Comparison of ENCODE assay signal across 1 cellular context in the genomic region with DNA sequence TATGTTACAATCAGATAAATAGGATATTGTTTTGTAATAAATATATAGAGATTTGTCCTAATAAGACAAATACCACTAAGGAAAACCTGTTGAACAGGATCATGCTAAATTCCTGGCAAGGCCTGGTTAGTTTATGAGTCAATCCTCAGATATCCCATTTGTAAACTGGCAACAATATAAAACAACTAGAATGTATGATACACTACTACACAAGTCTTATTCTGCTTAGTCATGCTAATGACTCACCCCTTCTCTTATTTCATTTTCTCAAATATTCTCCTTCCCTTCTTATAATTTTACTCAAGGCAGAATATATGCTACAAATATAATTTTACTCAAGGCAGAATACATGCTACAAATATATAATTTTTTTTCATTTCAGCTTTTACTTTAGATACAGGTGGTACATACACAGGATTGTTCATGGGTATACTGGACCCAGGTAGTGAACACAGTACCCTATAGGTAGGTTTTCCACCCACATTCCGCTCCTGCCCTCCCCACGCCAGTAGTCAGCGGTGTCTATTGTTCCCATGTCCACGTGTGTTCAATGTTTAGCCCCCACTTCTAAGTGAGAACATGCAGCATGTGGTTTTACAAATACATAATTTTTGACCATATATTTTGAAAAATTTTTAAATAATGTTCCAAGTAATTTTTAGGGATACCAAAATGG.
A peak's percentile ranks its signal among the peaks of the same experiment; 100 is the strongest.
TF ChIP-seq lines count a peak whose summit lies in the region.

No MANE protein-coding gene starts in this region.

TF ChIP-seq in HEK293, 187 proteins besides CTCF, POLR2A, EP300 and RAD21 (continued from another document and continues in another):
- TF ChIP-seq, protein P1, sequence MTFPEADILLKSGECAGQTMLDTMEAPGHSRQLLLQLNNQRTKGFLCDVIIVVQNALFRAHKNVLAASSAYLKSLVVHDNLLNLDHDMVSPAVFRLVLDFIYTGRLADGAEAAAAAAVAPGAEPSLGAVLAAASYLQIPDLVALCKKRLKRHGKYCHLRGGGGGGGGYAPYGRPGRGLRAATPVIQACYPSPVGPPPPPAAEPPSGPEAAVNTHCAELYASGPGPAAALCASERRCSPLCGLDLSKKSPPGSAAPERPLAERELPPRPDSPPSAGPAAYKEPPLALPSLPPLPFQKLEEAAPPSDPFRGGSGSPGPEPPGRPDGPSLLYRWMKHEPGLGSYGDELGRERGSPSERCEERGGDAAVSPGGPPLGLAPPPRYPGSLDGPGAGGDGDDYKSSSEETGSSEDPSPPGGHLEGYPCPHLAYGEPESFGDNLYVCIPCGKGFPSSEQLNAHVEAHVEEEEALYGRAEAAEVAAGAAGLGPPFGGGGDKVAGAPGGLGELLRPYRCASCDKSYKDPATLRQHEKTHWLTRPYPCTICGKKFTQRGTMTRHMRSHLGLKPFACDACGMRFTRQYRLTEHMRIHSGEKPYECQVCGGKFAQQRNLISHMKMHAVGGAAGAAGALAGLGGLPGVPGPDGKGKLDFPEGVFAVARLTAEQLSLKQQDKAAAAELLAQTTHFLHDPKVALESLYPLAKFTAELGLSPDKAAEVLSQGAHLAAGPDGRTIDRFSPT (tag by site-specific recombination; IDR thresholded peaks at IDR 0.05): 0 out of 2 replicates have a peak, but pooled peaks have one; percentile 25
- TF ChIP-seq ZNF184 (tag by site-specific recombination; IDR thresholded peaks at IDR 0.05): peak; percentile 73; the same call in 1 of the 2 replicates
- TF ChIP-seq ZNF274 (IDR thresholded peaks at IDR 0.05; ENCODE audit: low read length): no peak
- TF ChIP-seq ZNF274 (tag by site-specific recombination; IDR thresholded peaks at IDR 0.05; ENCODE audit: borderline replicate concordance): no peak
- TF ChIP-seq ZBTB17 (tag by site-specific recombination; IDR thresholded peaks at IDR 0.05): peak; percentile 46
- TF ChIP-seq GLIS1 (tag by site-specific recombination; IDR thresholded peaks at IDR 0.05): no peak
- peak; percentile 24; the same call in 1 of the 2 replicates for TF ChIP-seq ZNF394 (tag by site-specific recombination; IDR thresholded peaks at IDR 0.05; ENCODE audit: borderline replicate concordance)
- TF ChIP-seq, protein P2, sequence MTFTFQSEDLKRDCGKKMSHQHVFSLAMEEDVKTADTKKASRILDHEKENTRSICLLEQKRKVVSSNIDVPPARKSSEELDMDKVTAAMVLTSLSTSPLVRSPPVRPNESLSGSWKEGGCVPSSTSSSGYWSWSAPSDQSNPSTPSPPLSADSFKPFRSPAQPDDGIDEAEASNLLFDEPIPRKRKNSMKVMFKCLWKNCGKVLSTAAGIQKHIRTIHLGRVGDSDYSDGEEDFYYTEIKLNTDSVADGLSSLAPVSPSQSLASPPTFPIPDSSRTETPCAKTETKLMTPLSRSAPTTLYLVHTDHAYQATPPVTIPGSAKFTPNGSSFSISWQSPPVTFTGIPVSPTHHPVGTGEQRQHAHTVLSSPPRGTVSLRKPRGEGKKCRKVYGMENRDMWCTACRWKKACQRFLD (tag by site-specific recombination; IDR thresholded peaks at IDR 0.05): no peak
- no peak for TF ChIP-seq TRIM28 (IDR thresholded peaks at IDR 0.05; ENCODE audit: borderline replicate concordance, low read length)
- no peak for TF ChIP-seq ZNF223 (tag by site-specific recombination; IDR thresholded peaks at IDR 0.05)
- TF ChIP-seq ZNF350 (tag by site-specific recombination; IDR thresholded peaks at IDR 0.05): no peak
- no peak for TF ChIP-seq ZNF2 (tag by site-specific recombination; IDR thresholded peaks at IDR 0.05)
- TF ChIP-seq ZNF560 (tag by site-specific recombination; IDR thresholded peaks at IDR 0.05; ENCODE audit: borderline replicate concordance): no peak
- no peak for TF ChIP-seq ZNF548 (tag by site-specific recombination; IDR thresholded peaks at IDR 0.05)
- 0 out of 2 replicates have a peak, but pooled peaks have one; percentile 42 for TF ChIP-seq KLF8 (tag by site-specific recombination; IDR thresholded peaks at IDR 0.05)
- TF ChIP-seq ZNF549 (tag by site-specific recombination; IDR thresholded peaks at IDR 0.05): no peak
- TF ChIP-seq, protein P3, sequence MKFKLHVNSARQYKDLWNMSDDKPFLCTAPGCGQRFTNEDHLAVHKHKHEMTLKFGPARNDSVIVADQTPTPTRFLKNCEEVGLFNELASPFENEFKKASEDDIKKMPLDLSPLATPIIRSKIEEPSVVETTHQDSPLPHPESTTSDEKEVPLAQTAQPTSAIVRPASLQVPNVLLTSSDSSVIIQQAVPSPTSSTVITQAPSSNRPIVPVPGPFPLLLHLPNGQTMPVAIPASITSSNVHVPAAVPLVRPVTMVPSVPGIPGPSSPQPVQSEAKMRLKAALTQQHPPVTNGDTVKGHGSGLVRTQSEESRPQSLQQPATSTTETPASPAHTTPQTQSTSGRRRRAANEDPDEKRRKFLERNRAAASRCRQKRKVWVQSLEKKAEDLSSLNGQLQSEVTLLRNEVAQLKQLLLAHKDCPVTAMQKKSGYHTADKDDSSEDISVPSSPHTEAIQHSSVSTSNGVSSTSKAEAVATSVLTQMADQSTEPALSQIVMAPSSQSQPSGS (tag by site-specific recombination; IDR thresholded peaks at IDR 0.05; ENCODE audit: low read depth): no peak
- TF ChIP-seq, protein P4, sequence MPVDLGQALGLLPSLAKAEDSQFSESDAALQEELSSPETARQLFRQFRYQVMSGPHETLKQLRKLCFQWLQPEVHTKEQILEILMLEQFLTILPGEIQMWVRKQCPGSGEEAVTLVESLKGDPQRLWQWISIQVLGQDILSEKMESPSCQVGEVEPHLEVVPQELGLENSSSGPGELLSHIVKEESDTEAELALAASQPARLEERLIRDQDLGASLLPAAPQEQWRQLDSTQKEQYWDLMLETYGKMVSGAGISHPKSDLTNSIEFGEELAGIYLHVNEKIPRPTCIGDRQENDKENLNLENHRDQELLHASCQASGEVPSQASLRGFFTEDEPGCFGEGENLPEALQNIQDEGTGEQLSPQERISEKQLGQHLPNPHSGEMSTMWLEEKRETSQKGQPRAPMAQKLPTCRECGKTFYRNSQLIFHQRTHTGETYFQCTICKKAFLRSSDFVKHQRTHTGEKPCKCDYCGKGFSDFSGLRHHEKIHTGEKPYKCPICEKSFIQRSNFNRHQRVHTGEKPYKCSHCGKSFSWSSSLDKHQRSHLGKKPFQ (tag by site-specific recombination; IDR thresholded peaks at IDR 0.05): no peak
- no peak for TF ChIP-seq ZNF416 (tag by site-specific recombination; IDR thresholded peaks at IDR 0.05)
- no peak for TF ChIP-seq ZNF404 (tag by site-specific recombination; IDR thresholded peaks at IDR 0.05)
- no peak for TF ChIP-seq ZNF76 (tag by site-specific recombination; IDR thresholded peaks at IDR 0.05; ENCODE audit: borderline replicate concordance, low read depth)
- TF ChIP-seq, protein P5, sequence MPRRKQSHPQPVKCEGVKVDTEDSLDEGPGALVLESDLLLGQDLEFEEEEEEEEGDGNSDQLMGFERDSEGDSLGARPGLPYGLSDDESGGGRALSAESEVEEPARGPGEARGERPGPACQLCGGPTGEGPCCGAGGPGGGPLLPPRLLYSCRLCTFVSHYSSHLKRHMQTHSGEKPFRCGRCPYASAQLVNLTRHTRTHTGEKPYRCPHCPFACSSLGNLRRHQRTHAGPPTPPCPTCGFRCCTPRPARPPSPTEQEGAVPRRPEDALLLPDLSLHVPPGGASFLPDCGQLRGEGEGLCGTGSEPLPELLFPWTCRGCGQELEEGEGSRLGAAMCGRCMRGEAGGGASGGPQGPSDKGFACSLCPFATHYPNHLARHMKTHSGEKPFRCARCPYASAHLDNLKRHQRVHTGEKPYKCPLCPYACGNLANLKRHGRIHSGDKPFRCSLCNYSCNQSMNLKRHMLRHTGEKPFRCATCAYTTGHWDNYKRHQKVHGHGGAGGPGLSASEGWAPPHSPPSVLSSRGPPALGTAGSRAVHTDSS (tag by site-specific recombination; IDR thresholded peaks at IDR 0.05): no peak
- TF ChIP-seq YY2 (tag by site-specific recombination; IDR thresholded peaks at IDR 0.05): no peak
- TF ChIP-seq ZNF302 (tag by site-specific recombination; IDR thresholded peaks at IDR 0.05; ENCODE audit: low read depth): no peak
- TF ChIP-seq ZNF24 (tag by site-specific recombination; IDR thresholded peaks at IDR 0.05): peak; percentile 80
- TF ChIP-seq ZNF311 (tag by site-specific recombination; IDR thresholded peaks at IDR 0.05; ENCODE audit: borderline replicate concordance): no peak
- TF ChIP-seq, protein P6, sequence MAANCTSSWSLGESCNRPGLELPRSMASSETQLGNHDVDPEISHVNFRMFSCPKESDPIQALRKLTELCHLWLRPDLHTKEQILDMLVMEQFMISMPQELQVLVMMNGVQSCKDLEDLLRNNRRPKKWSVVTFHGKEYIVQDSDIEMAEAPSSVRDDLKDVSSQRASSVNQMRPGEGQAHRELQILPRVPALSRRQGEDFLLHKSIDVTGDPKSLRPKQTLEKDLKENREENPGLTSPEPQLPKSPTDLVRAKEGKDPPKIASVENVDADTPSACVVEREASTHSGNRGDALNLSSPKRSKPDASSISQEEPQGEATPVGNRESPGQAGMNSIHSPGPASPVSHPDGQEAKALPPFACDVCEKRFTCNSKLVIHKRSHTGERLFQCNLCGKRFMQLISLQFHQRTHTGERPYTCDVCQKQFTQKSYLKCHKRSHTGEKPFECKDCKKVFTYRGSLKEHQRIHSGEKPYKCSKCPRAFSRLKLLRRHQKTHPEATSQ (tag by site-specific recombination; IDR thresholded peaks at IDR 0.05): no peak
- TF ChIP-seq, protein P7, sequence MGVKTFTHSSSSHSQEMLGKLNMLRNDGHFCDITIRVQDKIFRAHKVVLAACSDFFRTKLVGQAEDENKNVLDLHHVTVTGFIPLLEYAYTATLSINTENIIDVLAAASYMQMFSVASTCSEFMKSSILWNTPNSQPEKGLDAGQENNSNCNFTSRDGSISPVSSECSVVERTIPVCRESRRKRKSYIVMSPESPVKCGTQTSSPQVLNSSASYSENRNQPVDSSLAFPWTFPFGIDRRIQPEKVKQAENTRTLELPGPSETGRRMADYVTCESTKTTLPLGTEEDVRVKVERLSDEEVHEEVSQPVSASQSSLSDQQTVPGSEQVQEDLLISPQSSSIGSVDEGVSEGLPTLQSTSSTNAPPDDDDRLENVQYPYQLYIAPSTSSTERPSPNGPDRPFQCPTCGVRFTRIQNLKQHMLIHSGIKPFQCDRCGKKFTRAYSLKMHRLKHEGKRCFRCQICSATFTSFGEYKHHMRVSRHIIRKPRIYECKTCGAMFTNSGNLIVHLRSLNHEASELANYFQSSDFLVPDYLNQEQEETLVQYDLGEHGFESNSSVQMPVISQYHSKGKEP (tag by site-specific recombination; IDR thresholded peaks at IDR 0.05): no peak
- no peak for TF ChIP-seq ZNF830 (tag by site-specific recombination; IDR thresholded peaks at IDR 0.05; ENCODE audit: low read depth)
- TF ChIP-seq YY1 (tag by site-specific recombination; IDR thresholded peaks at IDR 0.05): no peak
- TF ChIP-seq, protein P8, sequence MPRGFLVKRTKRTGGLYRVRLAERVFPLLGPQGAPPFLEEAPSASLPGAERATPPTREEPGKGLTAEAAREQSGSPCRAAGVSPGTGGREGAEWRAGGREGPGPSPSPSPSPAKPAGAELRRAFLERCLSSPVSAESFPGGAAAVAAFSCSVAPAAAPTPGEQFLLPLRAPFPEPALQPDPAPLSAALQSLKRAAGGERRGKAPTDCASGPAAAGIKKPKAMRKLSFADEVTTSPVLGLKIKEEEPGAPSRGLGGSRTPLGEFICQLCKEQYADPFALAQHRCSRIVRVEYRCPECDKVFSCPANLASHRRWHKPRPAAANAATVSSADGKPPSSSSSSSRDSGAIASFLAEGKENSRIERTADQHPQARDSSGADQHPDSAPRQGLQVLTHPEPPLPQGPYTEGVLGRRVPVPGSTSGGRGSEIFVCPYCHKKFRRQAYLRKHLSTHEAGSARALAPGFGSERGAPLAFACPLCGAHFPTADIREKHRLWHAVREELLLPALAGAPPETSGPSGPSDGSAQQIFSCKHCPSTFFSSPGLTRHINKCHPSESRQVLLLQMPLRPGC (tag by site-specific recombination; IDR thresholded peaks at IDR 0.05): peak; percentile 54; the same call in 1 of the 2 replicates
- no peak for TF ChIP-seq ZNF785 (tag by site-specific recombination; IDR thresholded peaks at IDR 0.05)
- no peak for TF ChIP-seq REPIN1 (tag by site-specific recombination; IDR thresholded peaks at IDR 0.05; ENCODE audit: low read depth)
- TF ChIP-seq ZNF777 (tag by site-specific recombination; IDR thresholded peaks at IDR 0.05; ENCODE audit: borderline replicate concordance): no peak
- TF ChIP-seq ZBTB1 (tag by site-specific recombination; IDR thresholded peaks at IDR 0.05): no peak
- no peak for TF ChIP-seq ZNF791 (tag by site-specific recombination; IDR thresholded peaks at IDR 0.05)
- TF ChIP-seq ZNF747 (tag by site-specific recombination; IDR thresholded peaks at IDR 0.05): no peak
- no peak for TF ChIP-seq ZNF521 (tag by site-specific recombination; IDR thresholded peaks at IDR 0.05)
- no peak for TF ChIP-seq FEZF1 (tag by site-specific recombination; IDR thresholded peaks at IDR 0.05)
- peak; percentile 93 for TF ChIP-seq SCRT2 (tag by site-specific recombination; IDR thresholded peaks at IDR 0.05)
- TF ChIP-seq, protein P9, sequence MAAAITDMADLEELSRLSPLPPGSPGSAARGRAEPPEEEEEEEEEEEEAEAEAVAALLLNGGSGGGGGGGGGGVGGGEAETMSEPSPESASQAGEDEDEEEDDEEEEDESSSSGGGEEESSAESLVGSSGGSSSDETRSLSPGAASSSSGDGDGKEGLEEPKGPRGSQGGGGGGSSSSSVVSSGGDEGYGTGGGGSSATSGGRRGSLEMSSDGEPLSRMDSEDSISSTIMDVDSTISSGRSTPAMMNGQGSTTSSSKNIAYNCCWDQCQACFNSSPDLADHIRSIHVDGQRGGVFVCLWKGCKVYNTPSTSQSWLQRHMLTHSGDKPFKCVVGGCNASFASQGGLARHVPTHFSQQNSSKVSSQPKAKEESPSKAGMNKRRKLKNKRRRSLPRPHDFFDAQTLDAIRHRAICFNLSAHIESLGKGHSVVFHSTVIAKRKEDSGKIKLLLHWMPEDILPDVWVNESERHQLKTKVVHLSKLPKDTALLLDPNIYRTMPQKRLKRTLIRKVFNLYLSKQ (tag by site-specific recombination; IDR thresholded peaks at IDR 0.05; ENCODE audit: borderline replicate concordance): no peak
- no peak for TF ChIP-seq ZNF670 (tag by site-specific recombination; IDR thresholded peaks at IDR 0.05; ENCODE audit: low read depth)
